In the genomic region with DNA sequence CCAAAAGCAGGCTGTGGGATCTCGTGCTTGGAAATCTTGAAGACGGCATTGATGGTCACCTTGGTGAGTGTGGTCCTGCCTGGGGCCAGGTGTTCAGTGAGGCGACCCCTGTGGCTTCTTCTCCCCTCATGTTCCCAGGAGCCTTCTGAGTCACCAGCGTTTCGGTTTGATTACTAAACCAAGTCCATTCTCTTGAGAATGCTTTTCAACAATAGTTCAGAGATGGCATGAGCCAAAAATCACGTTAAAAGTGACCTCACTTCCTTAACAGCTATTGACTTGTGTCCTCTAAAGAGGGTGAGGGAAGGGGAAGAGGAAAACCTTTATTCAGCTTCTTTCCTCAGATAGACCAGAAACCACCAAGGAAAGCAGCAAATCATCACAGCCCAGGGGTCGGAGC, we compare ENCODE assay signal across 11 cellular contexts.
DNase-seq lines count a peak whose midpoint lies in the region; ATAC-seq, FAIRE-seq and TF ChIP-seq lines count a peak whose summit lies in the region.
"Had no signal": no experiment of that assay in that cellular context is flagged by ENCODE, and none has a peak within 500 bp of the region (broad histone marks: within the 10 kb centered on the region; RNA-seq: fewer than 3 reads in every experiment).

No MANE protein-coding gene starts in this region.

- no peak overlapping the region for H2AFZ ChIP-seq in SK-N-SH (ENCODE audit: low read depth)

- H3K9me3 ChIP-seq in right atrium auricular region, result no peaks in the 10 kb centered on the region
- H3K9me3 ChIP-seq in SK-N-SH, result no peaks in the 10 kb centered on the region
- H3K9me3 ChIP-seq: prostate gland had no signal

- FAIRE-seq in GM18507 (lab: Jason Lieb, UNC), result peak; percentile 61
- FAIRE-seq: H54 had no signal

- H3K4me3 Mint-ChIP-seq in mesothelial cell of epicardium, result no peak overlapping the region

- CTCF ChIA-PET in SK-N-SH (lab: Yijun Ruan, JAX), result no interaction called here

- no peaks in the 10 kb centered on the region for H3K27me3 ChIP-seq in right atrium auricular region
- no peaks in the 10 kb centered on the region for H3K27me3 ChIP-seq in SK-N-SH (ENCODE audit: insufficient read depth)

- no peaks in the 10 kb centered on the region for H3K27me3 Mint-ChIP-seq in mesothelial cell of epicardium (ENCODE audit: low read depth)

- no peaks in the 10 kb centered on the region for H3K36me3 Mint-ChIP-seq in mesothelial cell of epicardium

- TF ChIP-seq EP300 in SK-N-SH (IDR thresholded peaks at IDR 0.05; ENCODE audit: borderline replicate concordance in 1 of 2, low read depth in 1 of 2, low read length in 1 of 2), result no peak

- H3K4me3 ChIP-seq in right atrium auricular region (no peak overlapping the region), SK-N-SH (ENCODE audit: low read depth in 2 of 2, low read length in 1 of 2) (no peak overlapping the region)
- H3K4me3 ChIP-seq: prostate gland had no signal

- ATAC-seq in GM21619 (IDR thresholded peaks at IDR 0.05; ENCODE audit: unreplicated experiment), result peak; percentile 65
- no peak for ATAC-seq in GM21737 (IDR thresholded peaks at IDR 0.05; ENCODE audit: unreplicated experiment)

- no peaks in the 10 kb centered on the region for H3K4me1 ChIP-seq in right atrium auricular region
- no peaks in the 10 kb centered on the region for H3K4me1 ChIP-seq in SK-N-SH (ENCODE audit: control insufficient read depth in 1 of 2, insufficient read depth in 2 of 2, low read depth in 1 of 2, low read length in 1 of 2)
- H3K4me1 ChIP-seq: prostate gland had no signal

- H3K27ac Mint-ChIP-seq in mesothelial cell of epicardium, result no peak overlapping the region

- H3K9me2 ChIP-seq in SK-N-SH, result no peaks in the 10 kb centered on the region

- H3K4me1 Mint-ChIP-seq in mesothelial cell of epicardium, result peaks cover 12% of the 10 kb centered on the region

- TF ChIP-seq CTCF in right atrium auricular region (IDR thresholded peaks at IDR 0.05) (no peak), mesothelial cell of epicardium (IDR thresholded peaks at IDR 0.05; ENCODE audit: unreplicated experiment) (no peak), SK-N-SH (IDR thresholded peaks at IDR 0.05) (no peak)

- H3K79me2 ChIP-seq in SK-N-SH (ENCODE audit: insufficient read depth), result no peaks in the 10 kb centered on the region

- H3K9me3 Mint-ChIP-seq in mesothelial cell of epicardium, result peaks cover 4% of the 10 kb centered on the region

- H3K4me2 ChIP-seq in SK-N-SH, result no peak overlapping the region
- H3K4me2 ChIP-seq: KMS-11 had no signal

- no peaks in the 10 kb centered on the region for H4K20me1 ChIP-seq in SK-N-SH (ENCODE audit: insufficient read depth)

- H3K36me3 ChIP-seq in right atrium auricular region (no peaks in the 10 kb centered on the region), SK-N-SH (replicated peaks in 1 of 2; ENCODE audit: control insufficient read depth in 1 of 2, insufficient read depth in 2 of 2, low read length in 1 of 2) (no peaks in the 10 kb centered on the region)
- H3K36me3 ChIP-seq: prostate gland had no signal

- 60% methylated on average over 7 of the region's 7 CpGs for WGBS in SK-N-SH (ENCODE audit: low lambda C conversion rate)

- no peak for DNase-seq in GM18507 (ENCODE audit: extremely low spot score, insufficient read length, low read depth)
- peak; percentile 20 for DNase-seq in LoVo (ENCODE audit: low spot score)
- DNase-seq in right atrium auricular region (ENCODE audit: low spot score), result no peak
- no peak for DNase-seq in mesothelial cell of epicardium (ENCODE audit: low spot score in 2 of 2, unreplicated experiment in 2 of 2)
- DNase-seq in SK-N-SH, result no peak
- DNase-seq in cerebellar cortex (ENCODE audit: low spot score), result no peak

- H3K27ac ChIP-seq in right atrium auricular region (peak overlapping the region; percentile 26 to 36), SK-N-SH (ENCODE audit: low read depth in 2 of 2, low read length in 1 of 2) (no peak overlapping the region)
- H3K27ac ChIP-seq: KMS-11, prostate gland had no signal

- no peak overlapping the region for H3K9ac ChIP-seq in SK-N-SH
- H3K9ac ChIP-seq: KMS-11 had no signal

- no peak for TF ChIP-seq RAD21 in SK-N-SH (IDR thresholded peaks at IDR 0.05; ENCODE audit: low read length)

- no peaks in the 10 kb centered on the region for H3F3A ChIP-seq in SK-N-SH (replicated peaks; ENCODE audit: insufficient read depth)

- POLR2A ChIA-PET in SK-N-SH (lab: Yijun Ruan, JAX), result interaction anchor here (0.6 kb wide), 1 partner anchor 15 kb away, joined by 3 read pairs; no protein-coding TSS in a partner anchor

TF ChIP-seq in SK-N-SH, 30 proteins besides CTCF, POLR2A, EP300 and RAD21:
- TF ChIP-seq POLR2AphosphoS5 (IDR thresholded peaks at IDR 0.05; ENCODE audit: low read depth, low read length) (no peak), FOSL2 (IDR thresholded peaks at IDR 0.05; ENCODE audit: borderline replicate concordance, low read depth) (no peak), SMC3 (IDR thresholded peaks at IDR 0.05; ENCODE audit: low read depth, low read length) (no peak)
- TF ChIP-seq, protein P1, sequence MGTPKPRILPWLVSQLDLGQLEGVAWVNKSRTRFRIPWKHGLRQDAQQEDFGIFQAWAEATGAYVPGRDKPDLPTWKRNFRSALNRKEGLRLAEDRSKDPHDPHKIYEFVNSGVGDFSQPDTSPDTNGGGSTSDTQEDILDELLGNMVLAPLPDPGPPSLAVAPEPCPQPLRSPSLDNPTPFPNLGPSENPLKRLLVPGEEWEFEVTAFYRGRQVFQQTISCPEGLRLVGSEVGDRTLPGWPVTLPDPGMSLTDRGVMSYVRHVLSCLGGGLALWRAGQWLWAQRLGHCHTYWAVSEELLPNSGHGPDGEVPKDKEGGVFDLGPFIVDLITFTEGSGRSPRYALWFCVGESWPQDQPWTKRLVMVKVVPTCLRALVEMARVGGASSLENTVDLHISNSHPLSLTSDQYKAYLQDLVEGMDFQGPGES (IDR thresholded peaks at IDR 0.05; ENCODE audit: low read depth, low read length), result no peak

Comparison
In these comparisons a context has a peak if more than half of its experiments do, and no peak if none do; other contexts are left out.
1. H3K27ac ChIP-seq: peak in right atrium auricular region (2 of 2); none in SK-N-SH (0 of 2).